Comparison of ENCODE assay signal across 8 cellular contexts in the genomic region with DNA sequence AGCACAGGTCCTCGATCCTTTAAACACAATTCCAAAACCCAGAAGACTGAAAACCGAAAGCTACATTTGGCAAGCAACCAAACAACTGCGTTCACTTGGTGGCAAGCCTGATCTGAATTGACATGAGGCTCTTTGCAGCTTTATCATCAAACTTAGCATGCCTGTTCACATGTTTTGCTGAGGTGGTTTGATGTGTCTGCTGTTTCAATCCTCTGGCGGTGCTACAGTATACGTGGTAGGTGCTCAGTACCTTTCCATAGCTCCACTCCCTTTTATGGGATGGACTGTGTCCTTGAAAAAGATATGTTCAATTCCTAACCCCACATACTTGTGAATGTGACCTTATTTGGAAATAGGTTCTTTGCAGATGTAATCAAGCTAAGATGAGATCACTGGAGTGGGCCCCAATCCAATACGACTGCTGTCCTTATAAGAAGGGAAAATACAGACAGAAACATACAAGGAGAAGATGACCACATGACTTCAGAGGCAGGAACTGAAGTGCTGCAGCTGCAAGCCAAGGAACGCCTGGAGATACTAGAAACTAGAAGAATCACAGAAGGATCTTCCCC. TPM values are rescaled to one million over a fixed set of nuclear protein-coding genes. Genes with fewer than 3 reads are reported as not detected.
DNase-seq lines count a peak whose midpoint lies in the region; ATAC-seq and TF ChIP-seq lines count a peak whose summit lies in the region.

No MANE protein-coding gene starts in this region.

- H3K79me2 ChIP-seq in fibroblast of lung (ENCODE audit: control insufficient read depth, insufficient read depth, low read length) = peaks cover 20% of the 10 kb centered on the region

- H3K9ac ChIP-seq in fibroblast of lung (ENCODE audit: insufficient read depth, low read length) = no peak overlapping the region

- DNase-seq in EL (peak; percentile 85), NCI-H69 (lab: John Stamatoyannopoulos, UW) (peak; percentile 26), fibroblast of lung (ENCODE audit: low read depth in 2 of 2) (peak; percentile 98), psoas muscle (peak in 1 of 2 donors; percentile 19), RWPE1 (ENCODE audit: low spot score) (no peak), glutamatergic neuron (no peak)
- no peak for DNase-seq in stimulated activated CD4-positive, alpha-beta T cell treated with anti-CD3 and anti-CD28 coated beads, Interleukin-4, amount 100 ng/mL, for 1 hour

- peak overlapping the region; percentile 95 for H3K4me2 ChIP-seq in fibroblast of lung (ENCODE audit: extremely low read depth, insufficient read depth, low read length)

- no peaks in the 10 kb centered on the region for H3K9me3 ChIP-seq in fibroblast of lung (ENCODE audit: control insufficient read depth, insufficient read depth, low read depth, low read length)
- no peaks in the 10 kb centered on the region for H3K9me3 ChIP-seq in psoas muscle

- CTCF ChIA-PET in RWPE1 (lab: Yijun Ruan, JAX) = interaction anchor here (0.6 to 1.2 kb wide), 2 partner anchors 10 to 33 kb away, joined by 3 to 7 read pairs; partner anchors contain the start of gene CCDC6

- H3K4me3 ChIP-seq in fibroblast of lung (replicated peaks in 1 of 4; ENCODE audit: control extremely low read depth in 1 of 4, insufficient read depth in 1 of 4, low read depth in 3 of 4, low read length in 4 of 4) (peak overlapping the region in 3 of 4 experiments; percentile 13 to 20 (median 14)), psoas muscle (no peak overlapping the region)

- no peaks in the 10 kb centered on the region for H3K36me3 ChIP-seq in fibroblast of lung (ENCODE audit: control insufficient read depth, insufficient read depth, low read length)
- no peaks in the 10 kb centered on the region for H3K36me3 ChIP-seq in psoas muscle (ENCODE audit: insufficient read depth in 1 of 2, low read depth in 1 of 2)

- H3K27me3 ChIP-seq in fibroblast of lung (ENCODE audit: control insufficient read depth, insufficient read depth, low read length) (no peaks in the 10 kb centered on the region), psoas muscle (ENCODE audit: insufficient read depth in 3 of 3, low read length in 2 of 3) (no peaks in the 10 kb centered on the region)

- H2AFZ ChIP-seq in fibroblast of lung (ENCODE audit: low read length) = peak overlapping the region; percentile 36

- no peak for TF ChIP-seq CTCF in fibroblast of lung (conservative IDR thresholded peaks at IDR 0.05 in 1 of 2, IDR thresholded peaks at IDR 0.05 in 1 of 2; ENCODE audit: low read depth in 1 of 2, low read length in 2 of 2)
- no peak for TF ChIP-seq CTCF in psoas muscle (IDR thresholded peaks at IDR 0.05)
- TF ChIP-seq CTCF in RWPE1 (conservative IDR thresholded peaks at IDR 0.05; ENCODE audit: low read depth) = no peak
- no peak for TF ChIP-seq CTCF in glutamatergic neuron (IDR thresholded peaks at IDR 0.05; ENCODE audit: partially characterized antibody, unreplicated experiment)

- no peaks in the 10 kb centered on the region for H4K20me1 ChIP-seq in fibroblast of lung (ENCODE audit: control insufficient read depth, extremely low read depth, insufficient read depth, low read length)

- H3K9me3 Mint-ChIP-seq in glutamatergic neuron (ENCODE audit: unreplicated experiment) = peaks cover 3% of the 10 kb centered on the region

- peaks cover 14% of the 10 kb centered on the region for H3K4me1 Mint-ChIP-seq in glutamatergic neuron (ENCODE audit: low read depth, unreplicated experiment)

- ATAC-seq in psoas muscle (peak in 2 of 4 donors; percentile 23 to 38), HG03095 (IDR thresholded peaks at IDR 0.05; ENCODE audit: unreplicated experiment) (no peak)

- peak overlapping the region; percentile 30 for H3K27ac ChIP-seq in fibroblast of lung (ENCODE audit: insufficient read depth, low read length)
- peak overlapping the region; percentile 54 for H3K27ac ChIP-seq in psoas muscle
- no peak overlapping the region for H3K27ac ChIP-seq in RWPE1

- no peak overlapping the region for H3K27ac Mint-ChIP-seq in glutamatergic neuron (ENCODE audit: unreplicated experiment)

- no peak overlapping the region for H3K4me3 Mint-ChIP-seq in glutamatergic neuron (ENCODE audit: unreplicated experiment)

- H3K4me1 ChIP-seq in fibroblast of lung (ENCODE audit: control insufficient read depth, extremely low read depth, insufficient read depth, low read length) (peaks cover 6% of the 10 kb centered on the region), psoas muscle (peaks cover 46% of the 10 kb centered on the region)

- H3K36me3 Mint-ChIP-seq in glutamatergic neuron (ENCODE audit: unreplicated experiment) = no peaks in the 10 kb centered on the region

- intact Hi-C loops in psoas muscle (cut with DNase I) = loop anchor here in 1 of 2 donors (2.0 kb wide), 1 partner anchor 34 kb away; the partner anchor contains the start of gene CCDC6

- 24 to 46% (median 30%) methylated on average over 7 of the region's 7 CpGs for WGBS in psoas muscle, 3 donors

- H3K27me3 Mint-ChIP-seq in glutamatergic neuron (ENCODE audit: unreplicated experiment) = no peaks in the 10 kb centered on the region

- POLR2A ChIA-PET in RWPE1 (lab: Yijun Ruan, JAX; ENCODE audit: low non-redundant PET) = no interaction called here

RNA-seq across cellular contexts. Expression of gene CCDC6, which starts 33.4 kb away (rescaled TPM):
- total RNA-seq in fibroblast of lung (30.0 and 35.5 TPM in 2 replicates), psoas muscle (10 to 100 TPM; 14.5 to 40.1 (median 23.0) TPM), glutamatergic neuron (ENCODE audit: unreplicated experiment) (28.1 TPM)
- polyA plus RNA-seq in fibroblast of lung (45.1 and 51.2 TPM in 2 replicates), psoas muscle (10 to 100 TPM in 2 of 3 donors, 1 to 10 TPM in 1; 9.2 to 31.6 (median 11.3) TPM)
- 26.1 and 31.2 TPM in 2 replicates for polyA plus RNA-seq in fibroblast of lung (2012)
- polyA minus RNA-seq in fibroblast of lung (ENCODE audit: low replicate concordance) = 24.7 and 26.4 TPM in 2 replicates

Comparison
In these comparisons a context has a peak if more than half of its experiments do, and no peak if none do; other contexts are left out.
1. DNase-seq: peak in EL (single experiment), NCI-H69 (single experiment) and fibroblast of lung (2 of 2); none in RWPE1 (single experiment), stimulated activated CD4-positive, alpha-beta T cell treated with anti-CD3 and anti-CD28 coated beads, Interleukin-4, amount 100 ng/mL, for 1 hour (single experiment) and glutamatergic neuron (single experiment).